ENCODE assay signal across 19 cellular contexts in the genomic region with DNA sequence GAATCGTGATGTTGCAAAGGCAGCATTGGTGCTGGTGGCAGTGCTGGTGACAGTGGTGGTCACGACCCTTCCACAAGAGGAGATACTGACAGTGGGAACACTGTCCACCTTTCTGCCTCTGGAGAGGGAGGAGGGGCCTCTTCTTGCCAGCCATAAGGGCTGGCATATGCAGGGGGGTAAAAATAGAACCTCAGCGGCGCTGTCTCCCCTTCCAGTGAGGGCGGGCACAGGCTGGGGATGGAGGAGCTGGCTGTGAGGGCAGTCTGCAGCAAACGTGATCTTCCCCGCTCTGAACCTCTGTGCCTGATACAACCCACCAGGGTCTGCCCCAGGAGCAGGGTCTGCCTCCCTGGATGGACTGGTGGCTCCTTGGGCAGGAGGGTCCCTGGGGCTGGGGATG. TPM values are rescaled to one million over a fixed set of nuclear protein-coding genes. Genes with fewer than 3 reads are reported as not detected.
A peak's percentile ranks its signal among the peaks of the same experiment; 100 is the strongest.
DNase-seq lines count a peak whose midpoint lies in the region; ATAC-seq and TF ChIP-seq lines count a peak whose summit lies in the region.
"Had no signal": no experiment of that assay in that cellular context is flagged by ENCODE, and none has a peak within 500 bp of the region (broad histone marks: within the 10 kb centered on the region; RNA-seq: fewer than 3 reads in every experiment).

No MANE protein-coding gene starts in this region.

- H3K27ac ChIP-seq in heart left ventricle (no peak overlapping the region), right atrium auricular region (no peak overlapping the region), right cardiac atrium (ENCODE audit: low read length) (no peak overlapping the region)
- H3K27ac ChIP-seq: SJCRH30 had no signal

- WGBS in heart left ventricle, 4 donors: 43 to 62% (median 58%) methylated on average over 5 to 7 of the region's 7 CpGs
- WGBS in right cardiac atrium: 69% methylated on average over 7 of the region's 7 CpGs

- intact Hi-C loops in heart left ventricle (cut with DNase I): no loop called here
- intact Hi-C loops in right cardiac atrium (cut with DNase I): no loop called here

- no peaks in the 10 kb centered on the region for H3K9me3 ChIP-seq in heart left ventricle
- H3K9me3 ChIP-seq in right atrium auricular region: no peaks in the 10 kb centered on the region
- no peaks in the 10 kb centered on the region for H3K9me3 ChIP-seq in right cardiac atrium (ENCODE audit: control insufficient read depth, low read length)
- H3K9me3 ChIP-seq: SJCRH30 had no signal

- ATAC-seq in heart left ventricle: peak; percentile 35 to 80 (median 64)
- peak; percentile 62 to 64 for ATAC-seq in right cardiac atrium
- no peak for ATAC-seq in HG03520 (IDR thresholded peaks at IDR 0.05; ENCODE audit: unreplicated experiment)
- ATAC-seq: HCT116 had no signal

- TF ChIP-seq CTCF in heart left ventricle (IDR thresholded peaks at IDR 0.05): no peak
- TF ChIP-seq CTCF in right atrium auricular region (IDR thresholded peaks at IDR 0.05): no peak
- no peak for TF ChIP-seq CTCF in mesothelial cell of epicardium (IDR thresholded peaks at IDR 0.05; ENCODE audit: unreplicated experiment)

- no peak overlapping the region for H3K4me3 Mint-ChIP-seq in mesothelial cell of epicardium

- H3K36me3 ChIP-seq in heart left ventricle (no peaks in the 10 kb centered on the region), right atrium auricular region (no peaks in the 10 kb centered on the region)
- H3K36me3 ChIP-seq: SJCRH30 had no signal

- no peaks in the 10 kb centered on the region for H3K9me3 Mint-ChIP-seq in mesothelial cell of epicardium

- H3K4me1 Mint-ChIP-seq in mesothelial cell of epicardium: no peaks in the 10 kb centered on the region

- H3K27me3 Mint-ChIP-seq in mesothelial cell of epicardium (ENCODE audit: low read depth): peaks cover 30% of the 10 kb centered on the region

- no peak overlapping the region for H3K4me3 ChIP-seq in heart left ventricle
- no peak overlapping the region for H3K4me3 ChIP-seq in right atrium auricular region
- H3K4me3 ChIP-seq in right cardiac atrium (ENCODE audit: low read length): no peak overlapping the region
- H3K4me3 ChIP-seq: SJCRH30 had no signal

- no peak overlapping the region for H3K27ac Mint-ChIP-seq in mesothelial cell of epicardium

- H3K27me3 ChIP-seq in heart left ventricle (peaks cover 0 to 15% (median 0%) of the 10 kb centered on the region in 9 donors), right atrium auricular region (no peaks in the 10 kb centered on the region), right cardiac atrium (ENCODE audit: control insufficient read depth, insufficient read depth) (no peaks in the 10 kb centered on the region)
- H3K27me3 ChIP-seq: SJCRH30 had no signal

- H3K4me1 ChIP-seq in heart left ventricle: peaks cover 0 to 40% (median 2%) of the 10 kb centered on the region in 12 donors
- peaks cover 0 to 19% of the 10 kb centered on the region in 2 donors for H3K4me1 ChIP-seq in right atrium auricular region
- H3K4me1 ChIP-seq in right cardiac atrium (ENCODE audit: control insufficient read depth, insufficient read depth, low read length): no peaks in the 10 kb centered on the region
- H3K4me1 ChIP-seq: SJCRH30 had no signal

- DNase-seq in heart left ventricle: peak in 2 of 5 donors; percentile 45 to 60
- no peak for DNase-seq in right atrium auricular region (ENCODE audit: low spot score)
- DNase-seq in cerebellar cortex (ENCODE audit: low spot score): peak; percentile 75
- DNase-seq in right cardiac atrium: peak in 1 of 3 donors; percentile 52
- DNase-seq in mesothelial cell of epicardium (ENCODE audit: low spot score in 2 of 2, unreplicated experiment in 2 of 2): no peak
- DNase-seq in NCI-H524 treated with DMSO at 0.1 percent for 48 hours (lab: John Stamatoyannopoulos, UW): no peak
- no peak for DNase-seq in DMS53 (lab: John Stamatoyannopoulos, UW)
- DNase-seq: COR-L47, MV-4-11, NCI-H1417, NCI-H2029 treated with DMSO at 0.1 percent for 48 hours, NCI-H2171 treated with DMSO at 0.1 percent for 48 hours, NCI-H446 treated with DMSO at 0.1 percent for 48 hours, NCI-H774, RPMI8226, SJCRH30 had no signal

- no peaks in the 10 kb centered on the region for H3K36me3 Mint-ChIP-seq in mesothelial cell of epicardium

- TF ChIP-seq POLR2A in heart left ventricle (IDR thresholded peaks at IDR 0.05): no peak

RNA-seq across cellular contexts. Expression of a gene that starts 3.4 kb away (rescaled TPM):
- total RNA-seq in heart left ventricle (10 to 100 TPM; 24.7 to 44.1 (median 36.5) TPM), right atrium auricular region (10 to 100 TPM; 22.4 to 32.9 TPM), right cardiac atrium (10 to 100 TPM; 35.1 to 62.1 (median 51.3) TPM), mesothelial cell of epicardium (6.4 to 8.3 TPM (median 7.1 TPM) in 3 replicates)
- polyA plus RNA-seq in heart left ventricle (10 to 100 TPM; 13.5 to 18.3 TPM), right cardiac atrium (29.7 TPM)

RNA-seq across cellular contexts. Expression of a gene that starts 50.2 kb away (rescaled TPM):
- total RNA-seq in heart left ventricle (under 1 TPM in 6 of 9 donors, not detected in 3; 0.08 to 0.44 (median 0.18) TPM), right atrium auricular region (not detected), right cardiac atrium (under 1 TPM in 3 of 4 donors, not detected in 1; 0.15 to 0.40 (median 0.26) TPM), mesothelial cell of epicardium (0.47 to 0.62 TPM (median 0.58 TPM) in 3 replicates)
- polyA plus RNA-seq in heart left ventricle (under 1 TPM; 0.03 to 0.27 TPM), right cardiac atrium (0.20 TPM)
- total RNA-seq: SJCRH30 had no signal
- polyA plus RNA-seq: CD14-positive monocyte had no signal
